ENCODE assay signal across 8 cellular contexts in the genomic region with DNA sequence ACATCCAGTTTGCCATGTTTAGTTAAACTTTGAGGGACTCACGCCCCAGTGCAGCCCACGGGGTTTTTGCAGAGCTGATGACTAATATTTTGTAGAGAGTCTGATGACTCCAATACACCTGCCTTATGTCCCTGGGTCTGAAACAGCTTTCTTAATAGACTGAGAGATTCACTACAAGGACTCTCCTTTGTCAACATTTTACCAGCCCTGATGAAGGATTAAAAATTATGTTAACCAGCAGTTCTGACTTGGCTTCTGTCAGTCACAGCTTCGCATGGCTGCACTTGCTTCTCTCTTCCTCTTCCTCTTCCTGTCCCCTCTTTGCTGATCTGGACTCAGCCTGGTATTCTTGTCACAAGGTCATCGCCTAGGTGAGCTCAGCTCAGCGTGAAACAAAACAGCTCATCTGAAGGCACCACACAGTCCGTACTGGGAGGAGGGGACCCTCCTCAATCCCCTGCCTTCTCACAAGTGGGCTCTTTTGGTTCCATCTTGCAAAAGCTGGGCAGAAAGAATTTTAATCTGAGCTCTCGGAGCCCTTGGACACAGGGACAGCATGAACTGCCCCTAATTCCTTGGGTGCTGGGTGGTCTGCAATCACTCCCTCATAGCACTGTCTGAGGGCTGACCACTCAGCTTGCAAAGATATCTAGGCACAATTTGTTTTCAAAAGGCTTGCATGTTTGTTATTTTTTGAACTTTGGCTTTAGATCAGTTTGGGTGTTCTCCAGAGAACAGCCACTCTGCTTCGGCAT.
DNase-seq lines count a peak whose midpoint lies in the region; ATAC-seq and TF ChIP-seq lines count a peak whose summit lies in the region.

No MANE protein-coding gene starts in this region.

- no peak overlapping the region for H3K4me3 ChIP-seq in choroid plexus epithelial cell (ENCODE audit: low read depth, low read length)

- no peak overlapping the region for H3K27ac ChIP-seq in substantia nigra (ENCODE audit: low read depth, low read length, poor library complexity, severe bottlenecking)

- TF ChIP-seq CTCF in choroid plexus epithelial cell (conservative IDR thresholded peaks at IDR 0.05; ENCODE audit: low read depth, low read length) = no peak

- ATAC-seq in GM18498 (IDR thresholded peaks at IDR 0.05; ENCODE audit: unreplicated experiment) (peak; percentile 73), GM21447 (IDR thresholded peaks at IDR 0.05; ENCODE audit: unreplicated experiment) (peak; percentile 58)

- DNase-seq in KG1 (lab: John Stamatoyannopoulos, UW) (peak; percentile 24), choroid plexus epithelial cell (ENCODE audit: low read depth) (peak; percentile 12), substantia nigra (lab: John Stamatoyannopoulos, UW) (no peak), activated gamma-delta T cell (lab: John Stamatoyannopoulos, UW) (no peak), hepatic stellate cell (ENCODE audit: low spot score) (no peak)
- DNase-seq in stimulated activated CD4-positive, alpha-beta T cell treated with anti-CD3 and anti-CD28 coated beads, Interleukin-2, amount 100 ng/mL, for 4 hours (ENCODE audit: low read depth) = peak; percentile 34

Comparison
In these comparisons a context has a peak if more than half of its experiments do, and no peak if none do; other contexts are left out.
1. DNase-seq: peak in KG1 (single experiment), choroid plexus epithelial cell (single experiment) and stimulated activated CD4-positive, alpha-beta T cell treated with anti-CD3 and anti-CD28 coated beads, Interleukin-2, amount 100 ng/mL, for 4 hours (single experiment); none in substantia nigra (0 of 49), activated gamma-delta T cell (single experiment) and hepatic stellate cell (single experiment).